Comparison of ENCODE assay signal across 8 cellular contexts in genomic region chr17:19376799-19377198, GRCh38. TPM values are rescaled to one million over a fixed set of nuclear protein-coding genes. Genes with fewer than 3 reads are reported as not detected.
A peak's percentile ranks its signal among the peaks of the same experiment; 100 is the strongest.
DNase-seq lines count a peak whose midpoint lies in the region; ATAC-seq, FAIRE-seq and TF ChIP-seq lines count a peak whose summit lies in the region.

No MANE protein-coding gene starts in this region.

- H3K27me3 Mint-ChIP-seq in activated B cell treated with CpG ODN at 0.5 μM for 24 hours = no peaks in the 10 kb centered on the region

- intact Hi-C loops in cardiac septum (cut with DNase I) = loop anchor here (10.0 kb wide), 1 partner anchor 268 kb away; the partner anchor contains the start of gene ALDH3A2
- intact Hi-C loops in activated B cell treated with CpG ODN at 0.5 μM for 24 hours (cut with micrococcal nuclease) = loop anchor here (1.0 to 10.0 kb wide), 8 partner anchors 69 to 1908 kb away; partner anchors contain the start of genes ALDH3A2 and MAP2K3

- H3K9me3 Mint-ChIP-seq in activated B cell treated with CpG ODN at 0.5 μM for 24 hours = no peaks in the 10 kb centered on the region

- CTCF ChIA-PET in activated B cell treated with CpG ODN at 0.5 μM for 24 hours (lab: Charles Lee) = interaction anchor here (1.8 to 2.9 kb wide), 2 partner anchors 14 to 70 kb away, joined by 8 to 50 read pairs; partner anchors contain the start of gene B9D1

- H3K4me3 ChIP-seq in right atrium auricular region (peak overlapping the region; percentile 91 to 98), iPS-18a (ENCODE audit: low read length) (peak overlapping the region; percentile 98), subcutaneous abdominal adipose tissue (ENCODE audit: low read depth in 1 of 5, low read length in 5 of 5) (peak overlapping the region in 4 of 5 donors; percentile 87 to 92 (median 88))

- TF ChIP-seq CTCF in right atrium auricular region (IDR thresholded peaks at IDR 0.05) (no peak), activated B cell treated with CpG ODN at 0.5 μM for 24 hours (IDR thresholded peaks at IDR 0.05) (no peak), D721Med (IDR thresholded peaks at IDR 0.05; ENCODE audit: insufficient read depth, missing control alignments) (no peak)

- H3K36me3 ChIP-seq in right atrium auricular region = peaks cover 23% of the 10 kb centered on the region
- H3K36me3 ChIP-seq in iPS-18a (ENCODE audit: control insufficient read depth, low read depth, low read length) = peaks cover 23% of the 10 kb centered on the region
- peaks cover 0 to 27% (median 22%) of the 10 kb centered on the region in 5 donors for H3K36me3 ChIP-seq in subcutaneous abdominal adipose tissue (ENCODE audit: control insufficient read depth in 5 of 5, insufficient read depth in 5 of 5, low read length in 5 of 5)

- peaks cover 35% of the 10 kb centered on the region for H3K36me3 Mint-ChIP-seq in activated B cell treated with CpG ODN at 0.5 μM for 24 hours (ENCODE audit: low read depth)

- H3K27me3 ChIP-seq in right atrium auricular region (no peaks in the 10 kb centered on the region), iPS-18a (ENCODE audit: control insufficient read depth, insufficient read depth, low read length) (no peaks in the 10 kb centered on the region), subcutaneous abdominal adipose tissue (ENCODE audit: control insufficient read depth in 5 of 5, insufficient read depth in 4 of 5, low read length in 5 of 5) (no peaks in the 10 kb centered on the region)

- ATAC-seq in activated B cell treated with CpG ODN at 0.5 μM for 24 hours (ENCODE audit: low read depth) = no peak
- no peak for ATAC-seq in GM19455 (IDR thresholded peaks at IDR 0.05; ENCODE audit: unreplicated experiment)

- no peak for DNase-seq in right atrium auricular region (ENCODE audit: low spot score)
- DNase-seq in cardiac septum (ENCODE audit: low spot score) = no peak
- no peak for DNase-seq in activated B cell treated with CpG ODN at 0.5 μM for 24 hours
- no peak for DNase-seq in D721Med (ENCODE audit: insufficient read length, low spot score)
- no peak for DNase-seq in occipital lobe (lab: John Stamatoyannopoulos, UW)

- H3K27ac ChIP-seq in right atrium auricular region (peak overlapping the region; percentile 95), iPS-18a (ENCODE audit: low read length) (peak overlapping the region; percentile 69), subcutaneous abdominal adipose tissue (ENCODE audit: low read depth, low read length) (peak overlapping the region; percentile 94)

- peaks cover 41% of the 10 kb centered on the region for H3K4me1 Mint-ChIP-seq in activated B cell treated with CpG ODN at 0.5 μM for 24 hours

- POLR2A ChIA-PET in activated B cell treated with CpG ODN at 0.5 μM for 24 hours (lab: Charles Lee) = interaction anchor here (1.3 to 2.2 kb wide), 3 partner anchors 12 to 70 kb away, joined by 4 to 38 read pairs (median 9); partner anchors contain the start of gene B9D1

- peak overlapping the region; percentile 99 for H3K27ac Mint-ChIP-seq in activated B cell treated with CpG ODN at 0.5 μM for 24 hours

- no peaks in the 10 kb centered on the region for H3K9me3 ChIP-seq in right atrium auricular region
- H3K9me3 ChIP-seq in iPS-18a (ENCODE audit: control insufficient read depth, low read depth, low read length) = no peaks in the 10 kb centered on the region
- H3K9me3 ChIP-seq in subcutaneous abdominal adipose tissue (ENCODE audit: control insufficient read depth in 5 of 5, low read length in 5 of 5) = no peaks in the 10 kb centered on the region

- no peak for FAIRE-seq in D721Med (lab: Jason Lieb, UNC)

- H3K9ac ChIP-seq in iPS-18a (ENCODE audit: low read length) = peak overlapping the region; percentile 86
- peak overlapping the region in 2 of 5 donors; percentile 76 to 89 for H3K9ac ChIP-seq in subcutaneous abdominal adipose tissue (ENCODE audit: low read length in 5 of 5)

- H3K4me1 ChIP-seq in right atrium auricular region (peaks cover 0 to 23% of the 10 kb centered on the region in 2 donors), iPS-18a (ENCODE audit: control insufficient read depth, low read depth, low read length) (peaks cover 10% of the 10 kb centered on the region), subcutaneous abdominal adipose tissue (ENCODE audit: control insufficient read depth in 5 of 5, insufficient read depth in 5 of 5, low read length in 5 of 5) (peaks cover 5 to 25% (median 24%) of the 10 kb centered on the region in 5 donors)

- peak overlapping the region; percentile 100 for H3K4me3 Mint-ChIP-seq in activated B cell treated with CpG ODN at 0.5 μM for 24 hours

RNA-seq across cellular contexts. Expression of gene MAPK7, which starts 1.5 kb away (rescaled TPM):
- total RNA-seq in right atrium auricular region = 10 to 100 TPM; 15.9 to 17.8 TPM
- 17.5 TPM for total RNA-seq in cardiac septum
- total RNA-seq in activated B cell treated with CpG ODN at 0.5 μM for 24 hours = 20.0 and 24.0 TPM in 2 replicates
- total RNA-seq in occipital lobe = 15.3 TPM

RNA-seq across cellular contexts. Expression of gene MFAP4, which starts 10.2 kb away (rescaled TPM):
- total RNA-seq in right atrium auricular region (100 to 1,000 TPM in 1 of 2 donors, 10 to 100 TPM in 1; 78.5 to 104 TPM), cardiac septum (46.2 TPM), activated B cell treated with CpG ODN at 0.5 μM for 24 hours (not detected in 2 replicates), occipital lobe (0.47 TPM)

RNA-seq across cellular contexts. Expression of gene B9D1, which starts 14.3 kb away (rescaled TPM):
- 10 to 100 TPM; 18.7 to 24.6 TPM for total RNA-seq in right atrium auricular region
- 9.7 TPM for total RNA-seq in cardiac septum
- 3.3 and 6.7 TPM in 2 replicates for total RNA-seq in activated B cell treated with CpG ODN at 0.5 μM for 24 hours
- total RNA-seq in occipital lobe = 13.6 TPM

RNA-seq across cellular contexts. Expression of gene RNF112, which starts 34.2 kb away (rescaled TPM):
- total RNA-seq in right atrium auricular region (1 to 10 TPM in 1 of 2 donors, under 1 TPM in 1; 0.67 to 1.2 TPM), cardiac septum (2.5 TPM), activated B cell treated with CpG ODN at 0.5 μM for 24 hours (0.51 TPM in 1 of 2 replicates, not detected in the other), occipital lobe (31.4 TPM)

Comparison
In these comparisons a context has a peak if more than half of its experiments do, and no peak if none do; other contexts are left out.
1. RNA of gene MFAP4, which starts 10.2 kb away (total RNA-seq): 78.5 to 104 TPM in right atrium auricular region and 46.2 TPM in cardiac septum (single experiment); 0.47 TPM in occipital lobe (single experiment) and not detected in activated B cell treated with CpG ODN at 0.5 μM for 24 hours; every median in the first group is over 10 times any median in the second.
2. Peak in every context shown above with its lines, with median percentiles within 50 percentile points of each other: H3K27ac ChIP-seq and H3K4me3 ChIP-seq.